18 cellular contexts compared by ENCODE assay signal in genomic region chr19:42204684-42205083, GRCh38. TPM values are rescaled to one million over a fixed set of nuclear protein-coding genes. Genes with fewer than 3 reads are reported as not detected.
DNase-seq lines count a peak whose midpoint lies in the region; ATAC-seq and TF ChIP-seq lines count a peak whose summit lies in the region.
"Had no signal": no experiment of that assay in that cellular context is flagged by ENCODE, and none has a peak within 500 bp of the region (broad histone marks: within the 10 kb centered on the region; RNA-seq: fewer than 3 reads in every experiment).

No MANE protein-coding gene starts in this region.

- no peak for TF ChIP-seq CTCF in coronary artery (IDR thresholded peaks at IDR 0.05)

- no peak overlapping the region for H3K4me3 ChIP-seq in coronary artery
- H3K4me3 ChIP-seq: suprapubic skin, vagina had no signal

- H3K27ac ChIP-seq in epithelial cell of prostate: peak overlapping the region; percentile 12
- no peak overlapping the region for H3K27ac ChIP-seq in coronary artery
- H3K27ac ChIP-seq: suprapubic skin, vagina had no signal

- DNase-seq in activated naive CD4-positive, alpha-beta T cell treated with anti-CD3 and anti-CD28 coated beads for 36 hours: no peak
- DNase-seq in activated naive CD4-positive, alpha-beta T cell (lab: John Stamatoyannopoulos, UW): no peak
- DNase-seq in T-helper 17 cell (no peak), epithelial cell of prostate (ENCODE audit: low read depth, low spot score) (no peak), sciatic nerve (ENCODE audit: low spot score) (no peak), coronary artery (ENCODE audit: low spot score) (no peak)
- no peak for DNase-seq in stimulated activated effector memory CD8-positive, alpha-beta T cell treated with anti-CD3 and anti-CD28 coated beads, Interleukin-12 subunit alpha, Interleukin-12 subunit beta, amount 100 ng/mL, for 72 hours (ENCODE audit: low spot score in 2 of 2)
- DNase-seq: activated effector memory CD4-positive, alpha-beta T cell treated with Interleukin-2 at 50 U/mL for 16 hours; DMS79 treated with DMSO at 0.1 percent for 48 hours; effector CD4-positive, alpha-beta T cell; glutamatergic neuron; HFFc6; NCI-H1048; NCI-H524 treated with DMSO at 0.1 percent for 48 hours had no signal

- H3K27ac Mint-ChIP-seq in activated naive CD4-positive, alpha-beta T cell treated with anti-CD3 and anti-CD28 coated beads for 36 hours: peak overlapping the region; percentile 65
- peak overlapping the region; percentile 95 for H3K27ac Mint-ChIP-seq in T-helper 17 cell
- peak overlapping the region; percentile 94 for H3K27ac Mint-ChIP-seq in stimulated activated effector memory CD8-positive, alpha-beta T cell treated with anti-CD3 and anti-CD28 coated beads, Interleukin-12 subunit alpha, Interleukin-12 subunit beta, amount 100 ng/mL, for 72 hours

- peaks cover 42% of the 10 kb centered on the region for H3K36me3 Mint-ChIP-seq in activated naive CD4-positive, alpha-beta T cell treated with anti-CD3 and anti-CD28 coated beads for 36 hours (ENCODE audit: low read depth)
- peaks cover 19% of the 10 kb centered on the region for H3K36me3 Mint-ChIP-seq in T-helper 17 cell (ENCODE audit: low read depth)
- peaks cover 97% of the 10 kb centered on the region for H3K36me3 Mint-ChIP-seq in stimulated activated effector memory CD8-positive, alpha-beta T cell treated with anti-CD3 and anti-CD28 coated beads, Interleukin-12 subunit alpha, Interleukin-12 subunit beta, amount 100 ng/mL, for 72 hours

- H3K9me3 Mint-ChIP-seq in activated naive CD4-positive, alpha-beta T cell treated with anti-CD3 and anti-CD28 coated beads for 36 hours: no peaks in the 10 kb centered on the region
- H3K9me3 Mint-ChIP-seq in stimulated activated effector memory CD8-positive, alpha-beta T cell treated with anti-CD3 and anti-CD28 coated beads, Interleukin-12 subunit alpha, Interleukin-12 subunit beta, amount 100 ng/mL, for 72 hours: no peaks in the 10 kb centered on the region
- H3K9me3 Mint-ChIP-seq: HFFc6 had no signal

- H3K4me1 Mint-ChIP-seq in activated naive CD4-positive, alpha-beta T cell treated with anti-CD3 and anti-CD28 coated beads for 36 hours (ENCODE audit: low read depth): peaks cover 80% of the 10 kb centered on the region
- H3K4me1 Mint-ChIP-seq in T-helper 17 cell: peaks cover 74% of the 10 kb centered on the region
- H3K4me1 Mint-ChIP-seq in stimulated activated effector memory CD8-positive, alpha-beta T cell treated with anti-CD3 and anti-CD28 coated beads, Interleukin-12 subunit alpha, Interleukin-12 subunit beta, amount 100 ng/mL, for 72 hours: peaks cover 86% of the 10 kb centered on the region

- no peaks in the 10 kb centered on the region for H3K9me3 ChIP-seq in T-helper 17 cell (ENCODE audit: control insufficient read depth, low read length, poor library complexity, severe bottlenecking)
- H3K9me3 ChIP-seq: suprapubic skin, vagina had no signal

- CTCF ChIA-PET in activated naive CD4-positive, alpha-beta T cell treated with anti-CD3 and anti-CD28 coated beads for 36 hours (lab: Charles Lee): interaction anchor here (0.5 to 1.1 kb wide), 2 partner anchors 20 to 76 kb away, joined by 3 read pairs; no protein-coding TSS in a partner anchor

- H3K27me3 Mint-ChIP-seq in activated naive CD4-positive, alpha-beta T cell treated with anti-CD3 and anti-CD28 coated beads for 36 hours (ENCODE audit: low read depth): no peaks in the 10 kb centered on the region
- H3K27me3 Mint-ChIP-seq in T-helper 17 cell: no peaks in the 10 kb centered on the region

- no peak overlapping the region for H3K4me3 Mint-ChIP-seq in activated naive CD4-positive, alpha-beta T cell treated with anti-CD3 and anti-CD28 coated beads for 36 hours
- no peak overlapping the region for H3K4me3 Mint-ChIP-seq in T-helper 17 cell
- no peak overlapping the region for H3K4me3 Mint-ChIP-seq in stimulated activated effector memory CD8-positive, alpha-beta T cell treated with anti-CD3 and anti-CD28 coated beads, Interleukin-12 subunit alpha, Interleukin-12 subunit beta, amount 100 ng/mL, for 72 hours
- H3K4me3 Mint-ChIP-seq: HFFc6 had no signal

- intact Hi-C loops in activated naive CD4-positive, alpha-beta T cell treated with anti-CD3 and anti-CD28 coated beads for 36 hours (cut with micrococcal nuclease): no loop called here
- intact Hi-C loops in sciatic nerve (cut with DNase I): no loop called here

- no peak for ATAC-seq in T-helper 17 cell
- no peak for ATAC-seq in stimulated activated effector memory CD8-positive, alpha-beta T cell treated with anti-CD3 and anti-CD28 coated beads, Interleukin-12 subunit alpha, Interleukin-12 subunit beta, amount 100 ng/mL, for 72 hours
- no peak for ATAC-seq in GM19395 (IDR thresholded peaks at IDR 0.05; ENCODE audit: unreplicated experiment)
- no peak for ATAC-seq in sciatic nerve
- ATAC-seq: Right ventricle myocardium inferior had no signal

RNA-seq across cellular contexts. Expression of gene DEDD2, which starts 12.8 kb away (rescaled TPM):
- total RNA-seq in activated naive CD4-positive, alpha-beta T cell treated with anti-CD3 and anti-CD28 coated beads for 36 hours: 10 to 100 TPM; 24.8 to 26.0 TPM
- total RNA-seq in T-helper 17 cell: 10 to 100 TPM; 72.1 to 89.9 TPM
- 21.8 TPM for total RNA-seq in sciatic nerve

RNA-seq across cellular contexts. Expression of gene ZNF526, which starts 15.4 kb away (rescaled TPM):
- total RNA-seq in activated naive CD4-positive, alpha-beta T cell treated with anti-CD3 and anti-CD28 coated beads for 36 hours: 10 to 100 TPM; 11.5 to 11.6 TPM
- total RNA-seq in T-helper 17 cell (1 to 10 TPM; 6.7 to 7.5 TPM), sciatic nerve (12.1 TPM)

RNA-seq across cellular contexts. Expression of gene GSK3A, which starts 37.7 kb away (rescaled TPM):
- total RNA-seq in activated naive CD4-positive, alpha-beta T cell treated with anti-CD3 and anti-CD28 coated beads for 36 hours: 10 to 100 TPM; 31.1 to 33.8 TPM
- total RNA-seq in T-helper 17 cell (10 to 100 TPM; 27.7 to 28.1 TPM), sciatic nerve (29.2 TPM)

RNA-seq across cellular contexts. Expression of gene ERF, which starts 50.2 kb away (rescaled TPM):
- 10 to 100 TPM; 52.4 to 55.6 TPM for total RNA-seq in activated naive CD4-positive, alpha-beta T cell treated with anti-CD3 and anti-CD28 coated beads for 36 hours
- total RNA-seq in T-helper 17 cell: 10 to 100 TPM; 75.8 to 82.1 TPM
- 90.7 TPM for total RNA-seq in sciatic nerve
